Comparison of ENCODE assay signal across 8 cellular contexts in the genomic region with DNA sequence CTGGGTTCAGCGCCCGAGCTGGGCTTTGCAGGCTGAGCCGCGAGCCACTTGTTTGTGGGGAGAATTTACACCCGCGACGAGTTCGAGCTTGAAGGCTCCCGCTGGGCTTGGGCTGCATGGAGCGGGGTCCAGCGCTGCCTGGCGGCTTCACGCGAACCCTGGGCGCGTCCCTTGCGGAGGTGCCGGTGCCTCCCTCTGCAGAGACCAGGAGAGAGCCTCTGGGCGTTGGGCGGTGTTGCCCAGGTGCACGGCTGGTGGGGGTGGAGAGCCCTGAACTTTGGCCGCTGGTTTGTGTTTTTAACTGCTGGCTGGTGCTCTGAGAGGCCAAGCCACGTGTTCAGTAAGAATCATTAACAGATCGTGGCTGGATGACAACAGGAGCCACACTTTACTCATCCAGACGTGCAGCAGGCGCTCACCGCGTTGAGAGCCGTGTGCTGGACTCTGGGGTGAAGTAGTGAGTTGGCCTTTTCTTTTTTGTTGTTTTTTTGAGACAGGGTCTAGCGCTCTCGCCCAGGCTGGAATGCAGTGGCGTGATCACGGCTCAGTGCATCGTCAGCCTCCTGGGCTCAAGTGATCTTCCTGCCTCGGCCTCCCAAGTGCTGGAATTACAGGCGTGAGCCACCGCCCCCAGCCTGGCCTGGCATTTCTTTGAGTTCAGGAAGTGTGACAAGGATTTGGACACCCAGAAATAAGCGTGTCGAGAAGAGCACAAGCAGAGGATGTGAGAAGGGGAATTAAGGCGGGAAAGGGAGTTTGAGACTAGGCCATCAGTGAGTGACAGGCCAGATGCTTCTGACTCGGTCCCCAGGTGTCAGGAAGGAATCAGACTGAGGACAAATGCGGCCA. TPM values are rescaled to one million over a fixed set of nuclear protein-coding genes. Genes with fewer than 3 reads are reported as not detected.
DNase-seq lines count a peak whose midpoint lies in the region; ATAC-seq, FAIRE-seq and TF ChIP-seq lines count a peak whose summit lies in the region.

No MANE protein-coding gene starts in this region.

- H3K4me3 ChIP-seq in gastroesophageal sphincter (peak overlapping the region; percentile 69 to 90), pancreas (peak overlapping the region; percentile 69 to 100 (median 95))

- TF ChIP-seq POLR2A in gastroesophageal sphincter (IDR thresholded peaks at IDR 0.05), result no peak

- FAIRE-seq in pancreas (lab: Jason Lieb, UNC), result no peak

- intact Hi-C loops in pancreas (cut with DNase I), result no loop called here

- H3K4me1 ChIP-seq in ES-I3 (ENCODE audit: insufficient read depth, low read length) (no peaks in the 10 kb centered on the region), gastroesophageal sphincter (peaks cover 3 to 23% (median 8%) of the 10 kb centered on the region in 3 donors), pancreas (peaks cover 9 to 16% (median 12%) of the 10 kb centered on the region in 3 donors)

- H3K9ac ChIP-seq in ES-I3 (ENCODE audit: low read depth, low read length), result peak overlapping the region; percentile 60

- no peak for TF ChIP-seq CTCF in VCaP (conservative IDR thresholded peaks at IDR 0.05)
- no peak for TF ChIP-seq CTCF in gastroesophageal sphincter (IDR thresholded peaks at IDR 0.05)
- no peak for TF ChIP-seq CTCF in pancreas (IDR thresholded peaks at IDR 0.05)

- H3K27ac ChIP-seq in VCaP (peak overlapping the region; percentile 59), gastroesophageal sphincter (peak overlapping the region; percentile 19 to 92 (median 91)), pancreas (peak overlapping the region; percentile 78 to 91 (median 86))

- peak; percentile 79 to 93 (median 86) for DNase-seq in pancreas
- no peak for DNase-seq in NCI-H187 treated with DMSO at 0.1 percent for 48 hours (lab: John Stamatoyannopoulos, UW)
- no peak for DNase-seq in cerebellar nuclear complex (lab: John Stamatoyannopoulos, UW)

- H3K9me3 ChIP-seq in ES-I3 (ENCODE audit: control insufficient read depth, insufficient read depth, low read length), result peaks cover 6% of the 10 kb centered on the region
- no peaks in the 10 kb centered on the region for H3K9me3 ChIP-seq in gastroesophageal sphincter
- H3K9me3 ChIP-seq in pancreas, result no peaks in the 10 kb centered on the region

- H3K36me3 ChIP-seq in ES-I3 (ENCODE audit: insufficient read depth, low read length), result no peaks in the 10 kb centered on the region
- H3K36me3 ChIP-seq in gastroesophageal sphincter, result peaks cover 0 to 23% of the 10 kb centered on the region in 2 donors
- peaks cover 0 to 18% (median 13%) of the 10 kb centered on the region in 3 donors for H3K36me3 ChIP-seq in pancreas

- ATAC-seq in GM19452 (IDR thresholded peaks at IDR 0.05; ENCODE audit: unreplicated experiment) (peak; percentile 46), HG03457 (IDR thresholded peaks at IDR 0.05; ENCODE audit: unreplicated experiment) (peak; percentile 30), gastroesophageal sphincter (no peak), pancreas (peak; percentile 89 to 92 (median 90))

- WGBS in gastroesophageal sphincter (ENCODE audit: low coverage in 1 of 2), 2 donors, result 19 to 37% methylated on average over 7 to 18 of the region's 42 CpGs
- WGBS in pancreas, 2 donors, result 4 to 5% methylated on average over 42 of the region's 42 CpGs

- no peak for TF ChIP-seq EP300 in gastroesophageal sphincter (IDR thresholded peaks at IDR 0.05)

- H3K27me3 ChIP-seq in gastroesophageal sphincter (no peaks in the 10 kb centered on the region), pancreas (no peaks in the 10 kb centered on the region)

RNA-seq across cellular contexts. Expression of a gene that starts 0.8 kb away (rescaled TPM):
- 10 to 100 TPM; 24.1 to 44.0 (median 28.9) TPM for total RNA-seq in gastroesophageal sphincter
- total RNA-seq in pancreas, result 10 to 100 TPM; 33.7 to 92.7 (median 51.3) TPM
- 100 to 1,000 TPM; 224 to 253 TPM for polyA plus RNA-seq in pancreas

RNA-seq across cellular contexts. Expression of a gene that starts 14.2 kb away (rescaled TPM):
- total RNA-seq in gastroesophageal sphincter (10 to 100 TPM in 3 of 4 donors, 1 to 10 TPM in 1; 8.7 to 21.8 (median 13.2) TPM), pancreas (10 to 100 TPM in 4 of 6 donors, 1 to 10 TPM in 2; 9.2 to 22.3 (median 11.1) TPM)
- polyA plus RNA-seq in pancreas, result 10 to 100 TPM; 14.8 to 16.6 TPM

RNA-seq across cellular contexts. Expression of a gene that starts 29.7 kb away (rescaled TPM):
- total RNA-seq in gastroesophageal sphincter (1 to 10 TPM; 1.7 to 5.3 (median 3.2) TPM), pancreas (1 to 10 TPM; 2.4 to 6.3 (median 3.3) TPM)
- 1 to 10 TPM; 8.3 to 9.3 TPM for polyA plus RNA-seq in pancreas

RNA-seq across cellular contexts. Expression of a gene that starts 29.8 kb away (rescaled TPM):
- total RNA-seq in gastroesophageal sphincter, result 100 to 1,000 TPM in 1 of 4 donors, 10 to 100 TPM in 3; 54.5 to 101 (median 82.2) TPM
- 10 to 100 TPM; 27.6 to 54.4 (median 30.6) TPM for total RNA-seq in pancreas
- polyA plus RNA-seq in pancreas, result 10 to 100 TPM; 54.2 to 71.4 TPM

RNA-seq across cellular contexts. Expression of a gene that starts 33.4 kb away (rescaled TPM):
- 10 to 100 TPM in 1 of 4 donors, 1 to 10 TPM in 3; 4.4 to 10.1 (median 7.3) TPM for total RNA-seq in gastroesophageal sphincter
- total RNA-seq in pancreas, result 1 to 10 TPM; 3.9 to 7.5 (median 5.6) TPM
- polyA plus RNA-seq in pancreas, result 10 to 100 TPM; 27.3 to 30.1 TPM

Comparison
In these comparisons a context has a peak if more than half of its experiments do, and no peak if none do; other contexts are left out.
1. DNase-seq: peak in pancreas (6 of 6); none in NCI-H187 treated with DMSO at 0.1 percent for 48 hours (single experiment) and cerebellar nuclear complex (0 of 2).
2. Peak in every context shown above with its lines, with median percentiles within 50 percentile points of each other: H3K27ac ChIP-seq.